8 cellular contexts compared by ENCODE assay signal in the genomic region with DNA sequence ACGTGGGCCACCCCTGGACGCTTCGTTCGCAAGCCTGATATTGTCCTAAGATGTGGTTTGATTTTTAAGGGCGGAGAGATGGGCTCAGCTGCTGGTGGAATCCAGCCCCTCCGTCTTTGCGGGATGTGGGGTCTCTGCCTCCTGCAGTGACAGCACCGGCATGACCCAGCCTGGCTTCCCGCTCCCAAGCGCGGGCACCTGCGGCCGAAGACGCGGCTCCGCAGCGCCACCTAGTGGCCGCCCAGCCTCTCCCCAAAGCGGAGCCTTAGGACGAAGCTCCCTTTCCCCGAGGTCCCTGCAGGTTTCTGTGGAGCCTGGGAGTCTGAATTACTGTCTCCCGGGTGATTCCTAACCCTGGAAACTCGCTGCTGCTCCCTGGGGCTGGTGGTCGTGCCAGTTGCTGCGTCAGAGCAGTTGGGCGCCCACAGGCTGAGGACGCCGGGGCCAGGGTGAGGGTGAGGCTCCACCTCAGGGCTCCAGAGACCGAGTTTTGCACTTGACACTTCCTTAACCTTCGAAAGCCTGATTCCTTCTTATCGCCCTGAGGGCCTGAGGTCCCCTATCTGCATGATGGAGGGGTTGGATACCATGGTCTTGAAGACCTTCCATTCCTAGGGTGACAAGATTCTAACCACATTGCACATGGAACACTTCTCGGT.
DNase-seq lines count a peak whose midpoint lies in the region; ATAC-seq, FAIRE-seq and TF ChIP-seq lines count a peak whose summit lies in the region.

No MANE protein-coding gene starts in this region.

- TF ChIP-seq CTCF in D721Med (IDR thresholded peaks at IDR 0.05; ENCODE audit: insufficient read depth, missing control alignments) = peak; percentile 64
- peak; percentile 76 to 99 (median 85) for TF ChIP-seq CTCF in body of pancreas (IDR thresholded peaks at IDR 0.05)
- TF ChIP-seq CTCF in kidney (IDR thresholded peaks at IDR 0.05; ENCODE audit: borderline replicate concordance, extremely low read depth, insufficient read depth) = peak; percentile 89

- DNase-seq in D721Med (ENCODE audit: insufficient read length, low spot score) (peak; percentile 76), HuH-7.5 (ENCODE audit: low spot score) (peak; percentile 69), T-helper 22 cell (ENCODE audit: low read depth) (peak; percentile 16), body of pancreas (peak; percentile 46 to 74 (median 66)), kidney (peak; percentile 83), pons (ENCODE audit: low spot score) (no peak)
- DNase-seq in stimulated activated CD4-positive, alpha-beta T cell treated with anti-CD3 and anti-CD28 coated beads, TNF-alpha, amount 100 ng/mL, for 24 hours (ENCODE audit: low read depth in 3 of 3) = peak; percentile 7 to 61 (median 35)

- ATAC-seq in GM21367 (IDR thresholded peaks at IDR 0.05; ENCODE audit: unreplicated experiment) = peak; percentile 79
- ATAC-seq in body of pancreas = peak; percentile 77

- H3K9ac ChIP-seq in kidney (ENCODE audit: low read length in 2 of 2) = no peak overlapping the region

- FAIRE-seq in D721Med (lab: Jason Lieb, UNC) (no peak), kidney (lab: Jason Lieb, UNC) (no peak)

- H3K36me3 ChIP-seq in body of pancreas (replicated peaks in 1 of 2; ENCODE audit: insufficient read depth in 1 of 2, low read depth in 2 of 2) (no peaks in the 10 kb centered on the region), kidney (ENCODE audit: control insufficient read depth in 1 of 2, insufficient read depth in 2 of 2, low read length in 2 of 2) (no peaks in the 10 kb centered on the region)

- TF ChIP-seq POLR2A in body of pancreas (IDR thresholded peaks at IDR 0.05) = no peak

- H3K4me1 ChIP-seq in body of pancreas = peaks cover 10% of the 10 kb centered on the region
- peaks cover 4% of the 10 kb centered on the region in 2 donors for H3K4me1 ChIP-seq in kidney (ENCODE audit: control insufficient read depth in 1 of 2, insufficient read depth in 1 of 2, low read depth in 1 of 2, low read length in 2 of 2)

- H3K27me3 ChIP-seq in body of pancreas = no peaks in the 10 kb centered on the region

- intact Hi-C loops in body of pancreas (cut with DNase I) = no loop called here
- intact Hi-C loops in kidney (cut with DNase I) = no loop called here

- WGBS in body of pancreas, 2 donors = 22 to 40% methylated on average over 12 to 32 of the region's 32 CpGs

- no peaks in the 10 kb centered on the region for H3K9me3 ChIP-seq in body of pancreas
- no peaks in the 10 kb centered on the region for H3K9me3 ChIP-seq in kidney (ENCODE audit: control insufficient read depth in 1 of 2, low read length in 2 of 2)

- no peak overlapping the region for H3K4me3 ChIP-seq in body of pancreas
- H3K4me3 ChIP-seq in kidney (ENCODE audit: low read length in 2 of 2) = no peak overlapping the region

- H3K27ac ChIP-seq in body of pancreas = no peak overlapping the region
- H3K27ac ChIP-seq in kidney (ENCODE audit: low read depth in 2 of 2, low read length in 2 of 2) = no peak overlapping the region
